Comparison of ENCODE assay signal across 25 cellular contexts in the genomic region with DNA sequence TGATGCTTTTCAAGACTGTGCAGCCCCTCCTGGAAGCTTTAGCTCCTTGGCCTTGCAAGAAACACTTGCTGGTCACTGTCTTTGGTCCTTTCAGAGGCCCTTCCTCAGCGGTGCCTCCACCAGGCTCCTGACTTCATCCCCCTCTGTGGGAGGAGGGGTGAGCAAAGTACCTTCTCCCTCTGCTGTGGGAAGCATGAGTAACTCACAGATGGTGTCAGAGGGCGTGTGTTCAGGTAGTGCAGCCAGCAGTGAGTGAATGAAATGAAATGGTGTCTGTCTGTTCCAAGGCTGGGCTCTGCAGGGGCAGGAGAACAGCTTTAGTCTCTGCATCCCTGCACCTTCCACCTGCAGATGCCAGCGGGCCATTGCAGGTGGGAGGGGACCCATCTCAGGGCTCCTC.
"Had no signal": no experiment of that assay in that cellular context is flagged by ENCODE, and none has a peak within 500 bp of the region (broad histone marks: within the 10 kb centered on the region; RNA-seq: fewer than 3 reads in every experiment).

No MANE protein-coding gene starts in this region.

- ATAC-seq: body of pancreas; gastrocnemius medialis; left cardiac atrium; naive thymus-derived CD4-positive, alpha-beta T cell; sciatic nerve; stimulated activated naive B cell treated with anti-CD40 and anti-IgM and Interleukin-4, amounts not matched to agents 10 μg/mL and 1 μg/mL and 100 μg/mL, for 72 hours had no signal

- H3K9me3 ChIP-seq: body of pancreas, gastrocnemius medialis, ovary, thyroid gland, upper lobe of left lung had no signal

- H3K27ac ChIP-seq: body of pancreas, gastrocnemius medialis, hepatocyte, ovary, stomach, thyroid gland, upper lobe of left lung, VCaP had no signal

- H3K4me3 ChIP-seq: body of pancreas, gastrocnemius medialis, hepatocyte, ovary, stomach, thyroid gland, upper lobe of left lung had no signal

- H3K27me3 ChIP-seq: body of pancreas, gastrocnemius medialis, hepatocyte, ovary, stomach, thyroid gland, upper lobe of left lung had no signal

- H3K36me3 ChIP-seq: gastrocnemius medialis, ovary, stomach, thyroid gland, upper lobe of left lung had no signal

- H3K4me2 ChIP-seq: hepatocyte had no signal

- DNase-seq: activated CD4-positive, alpha-beta T cell treated with anti-CD3 and anti-CD28 coated beads for 4 hours; activated CD4-positive, alpha-beta T cell treated with anti-CD3 and anti-CD28 coated beads, Interleukin-2, amount 50 U/mL, for 4 hours; activated CD8-positive, alpha-beta memory T cell treated with anti-CD3 and anti-CD28 coated beads for 24 hours; activated effector memory CD4-positive, alpha-beta T cell treated with Interleukin-2 at 50 U/mL for 16 hours; activated naive CD4-positive, alpha-beta T cell treated with Interleukin-2 at 50 U/mL for 16 hours; anterior cingulate cortex; body of pancreas; dermis blood vessel endothelial cell; effector CD4-positive, alpha-beta T cell; gastrocnemius medialis; islet precursor cell; left cardiac atrium; midbrain; naive thymus-derived CD4-positive, alpha-beta T cell; ovary; retina; small intestine; stimulated activated CD4-positive, alpha-beta T cell treated with anti-CD3 and anti-CD28 coated beads, Interleukin-4, amount 100 ng/mL, for 4 hours; stimulated activated naive B cell treated with anti-CD40 and anti-IgM and Interleukin-4, amounts not matched to agents 10 μg/mL and 1 μg/mL and 100 μg/mL, for 72 hours; stomach; thyroid gland; upper lobe of left lung had no signal

- H3K4me1 ChIP-seq: body of pancreas, gastrocnemius medialis, upper lobe of left lung had no signal
